Comparison of ENCODE assay signal across 28 cellular contexts in the genomic region with DNA sequence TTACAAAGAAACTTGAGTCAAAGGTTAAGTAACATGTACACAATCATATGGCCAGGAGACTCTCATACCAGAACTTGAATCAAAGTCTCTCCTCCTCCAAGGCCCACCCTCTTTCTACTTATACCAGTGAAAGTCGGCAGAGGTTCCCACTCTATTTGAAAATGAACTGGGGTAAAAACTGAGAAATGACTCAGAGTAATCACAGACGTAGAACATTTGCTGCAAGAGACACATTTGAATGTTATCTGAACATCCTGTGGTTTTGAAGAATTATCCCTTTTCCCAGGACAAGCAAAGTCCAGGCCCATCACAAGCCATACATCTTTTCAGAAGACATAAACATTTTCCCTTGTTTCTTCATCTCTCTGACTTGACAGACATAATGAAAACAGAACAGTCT. TPM values are rescaled to one million over a fixed set of nuclear protein-coding genes. Genes with fewer than 3 reads are reported as not detected.
DNase-seq lines count a peak whose midpoint lies in the region; ATAC-seq and TF ChIP-seq lines count a peak whose summit lies in the region.
"Had no signal": no experiment of that assay in that cellular context is flagged by ENCODE, and none has a peak within 500 bp of the region (broad histone marks: within the 10 kb centered on the region; RNA-seq: fewer than 3 reads in every experiment).

No MANE protein-coding gene starts in this region.

- no peaks in the 10 kb centered on the region for H3K36me3 Mint-ChIP-seq in MCF 10A (ENCODE audit: insufficient read depth, unreplicated experiment)
- H3K36me3 Mint-ChIP-seq: CD4-positive, alpha-beta memory T cell had no signal

- H3F3A ChIP-seq in PC-3 (ENCODE audit: low read length, unreplicated experiment) = no peaks in the 10 kb centered on the region

- no peaks in the 10 kb centered on the region for H3K27me3 Mint-ChIP-seq in MCF 10A (ENCODE audit: insufficient read depth, unreplicated experiment)
- H3K27me3 Mint-ChIP-seq: CD4-positive, alpha-beta memory T cell had no signal

- H3K9ac ChIP-seq in adipocyte (ENCODE audit: low read length) (no peak overlapping the region), PC-3 (ENCODE audit: low read length) (no peak overlapping the region)
- H3K9ac ChIP-seq: GM23248 had no signal

- H3K4me1 Mint-ChIP-seq in MCF 10A (ENCODE audit: insufficient read depth, unreplicated experiment) = no peaks in the 10 kb centered on the region
- H3K4me1 Mint-ChIP-seq: CD4-positive, alpha-beta memory T cell; H9 had no signal

- POLR2A ChIA-PET in PC-3 (lab: Charles Lee; ENCODE audit: unreplicated experiment) = no interaction called here
- POLR2A ChIA-PET in MCF 10A (lab: Yijun Ruan, JAX) = no interaction called here

- H3K4me2 ChIP-seq in PC-3 (ENCODE audit: low read length) = no peak overlapping the region
- H3K4me2 ChIP-seq: A549 had no signal

- no peak overlapping the region for H3K27ac ChIP-seq in PC-3 (ENCODE audit: low read length)
- H3K27ac ChIP-seq: A549, GM23248, Peyer's patch had no signal

- H3K4me3 Mint-ChIP-seq in MCF 10A (ENCODE audit: unreplicated experiment) = no peak overlapping the region
- H3K4me3 Mint-ChIP-seq: CD4-positive, alpha-beta memory T cell; H9 had no signal

- intact Hi-C loops in PC-3 (cut with micrococcal nuclease) (no loop called here), MCF 10A (cut with micrococcal nuclease) (no loop called here)

- H3K9me3 ChIP-seq in adipocyte (ENCODE audit: control insufficient read depth, low read length) (peaks cover 25% of the 10 kb centered on the region), PC-3 (ENCODE audit: low read length) (no peaks in the 10 kb centered on the region)
- H3K9me3 ChIP-seq: Peyer's patch had no signal

- CTCF ChIA-PET in PC-3 (lab: Charles Lee) (no interaction called here), MCF 10A (lab: Yijun Ruan, JAX) (no interaction called here)

- H4K20me1 ChIP-seq in PC-3 (ENCODE audit: low read length) = no peaks in the 10 kb centered on the region

- H3K9me2 ChIP-seq in PC-3 (replicated peaks; ENCODE audit: low read length) = no peaks in the 10 kb centered on the region

- ATAC-seq in PC-3 = no peak
- ATAC-seq: A549, K562, SK-N-SH treated with all-trans-retinoic acid at 6 μM for 48 hours had no signal

- no peak overlapping the region for H3K4me3 ChIP-seq in adipocyte (ENCODE audit: low read length)
- no peak overlapping the region for H3K4me3 ChIP-seq in fibroblast of mammary gland (ENCODE audit: control insufficient read depth, low read depth, low read length)
- H3K4me3 ChIP-seq in PC-3 (ENCODE audit: low read length) = no peak overlapping the region
- H3K4me3 ChIP-seq: A549, GM23248, K562, Peyer's patch had no signal

- H3K36me3 ChIP-seq in adipocyte (ENCODE audit: control insufficient read depth, insufficient read depth, low read length, severe bottlenecking) (no peaks in the 10 kb centered on the region), PC-3 (ENCODE audit: low read depth, low read length) (no peaks in the 10 kb centered on the region)
- H3K36me3 ChIP-seq: Peyer's patch had no signal

- H3K27me3 ChIP-seq in adipocyte (replicated peaks; ENCODE audit: control insufficient read depth, insufficient read depth, low read length) (no peaks in the 10 kb centered on the region), PC-3 (ENCODE audit: low read length) (no peaks in the 10 kb centered on the region)
- H3K27me3 ChIP-seq: Peyer's patch had no signal

- no TSS peak for BruUV-seq in PC-3 (replicated peaks; lab: Mats Ljungman, UMichigan)
- BruUV-seq in MCF 10A (replicated peaks; lab: Mats Ljungman, UMichigan) = no TSS peak

- DNase-seq in EL (peak; percentile 2), adipocyte (ENCODE audit: low read depth) (peak; percentile 25), fibroblast of mammary gland (ENCODE audit: low read depth) (peak; percentile 40), myocyte (ENCODE audit: low read depth) (peak; percentile 10), PC-3 (no peak), T1000 (lab: John Stamatoyannopoulos, UW) (no peak), SIG-M5 treated with dmso at 0.1 percent for 504 hours (lab: John Stamatoyannopoulos, UW; ENCODE audit: unreplicated experiment) (no peak), MCF 10A (ENCODE audit: unreplicated experiment) (no peak)
- DNase-seq: C1 segment of cervical spinal cord; CD4-positive, alpha-beta memory T cell; COR-L47; DMS53; GDM1; GM23248; H9; Kasumi-1; MM.1S; NCI-H1048; NCI-H1417; NCI-H1694; NCI-H2029 treated with DMSO at 0.1 percent for 48 hours; NCI-H2227 treated with DMSO at 0.1 percent for 48 hours; NCI-H510A; Peyer's patch; SIG-M5 had no signal

- TF ChIP-seq CTCF in fibroblast of mammary gland (conservative IDR thresholded peaks at IDR 0.05; ENCODE audit: control insufficient read depth, insufficient read depth, low read depth, low read length) (no peak), PC-3 (conservative IDR thresholded peaks at IDR 0.05; ENCODE audit: low read depth, low read length) (no peak), MCF 10A (IDR thresholded peaks at IDR 0.05; ENCODE audit: unreplicated experiment) (no peak)

- H3K9me3 Mint-ChIP-seq in MCF 10A (ENCODE audit: unreplicated experiment) = peaks cover 15% of the 10 kb centered on the region

- H3K4me1 ChIP-seq in adipocyte (ENCODE audit: control insufficient read depth, insufficient read depth, low read length) = no peaks in the 10 kb centered on the region
- peaks cover 6% of the 10 kb centered on the region for H3K4me1 ChIP-seq in PC-3 (ENCODE audit: insufficient read depth, low read length)
- H3K4me1 ChIP-seq: A549, Peyer's patch had no signal

- H2AFZ ChIP-seq in PC-3 (ENCODE audit: low read length) = no peak overlapping the region
- H2AFZ ChIP-seq: GM23248 had no signal

- no peak overlapping the region for H3K27ac Mint-ChIP-seq in MCF 10A (ENCODE audit: low read depth, unreplicated experiment)
- H3K27ac Mint-ChIP-seq: CD4-positive, alpha-beta memory T cell; H9 had no signal

- H3K79me2 ChIP-seq in PC-3 (ENCODE audit: low read length) = no peaks in the 10 kb centered on the region

RNA-seq across cellular contexts. Expression of a gene that starts 55.8 kb away (rescaled TPM):
- total RNA-seq in myocyte (2.4 TPM in 2 replicates), PC-3 (2014; rRNA removed) (0.04 TPM in 1 of 2 replicates, not detected in the other), MCF 10A (2022) (2.6 and 3.1 TPM in 2 replicates)
- polyA plus RNA-seq in myocyte (2012) = 0.55 TPM
- total RNA-seq: CD4-positive, alpha-beta memory T cell; H9; Peyer's patch had no signal
- polyA plus RNA-seq: CD4-positive, alpha-beta memory T cell had no signal

RNA-seq across cellular contexts. Expression of a gene that starts 59.4 kb away (rescaled TPM):
- total RNA-seq in myocyte = 29.0 and 34.3 TPM in 2 replicates
- 13.3 TPM for polyA plus RNA-seq in myocyte (2012)
- 39.5 and 42.8 TPM in 2 replicates for total RNA-seq in PC-3 (2014; rRNA removed)
- total RNA-seq in MCF 10A (2022) = 32.3 and 35.8 TPM in 2 replicates

Comparison
In these comparisons a context has a peak if more than half of its experiments do, and no peak if none do; other contexts are left out.
1. DNase-seq: peak in EL (single experiment), adipocyte (single experiment), fibroblast of mammary gland (single experiment) and myocyte (single experiment); none in PC-3 (single experiment), T1000 (single experiment), SIG-M5 treated with dmso at 0.1 percent for 504 hours (single experiment) and MCF 10A (single experiment).